In the genomic region with DNA sequence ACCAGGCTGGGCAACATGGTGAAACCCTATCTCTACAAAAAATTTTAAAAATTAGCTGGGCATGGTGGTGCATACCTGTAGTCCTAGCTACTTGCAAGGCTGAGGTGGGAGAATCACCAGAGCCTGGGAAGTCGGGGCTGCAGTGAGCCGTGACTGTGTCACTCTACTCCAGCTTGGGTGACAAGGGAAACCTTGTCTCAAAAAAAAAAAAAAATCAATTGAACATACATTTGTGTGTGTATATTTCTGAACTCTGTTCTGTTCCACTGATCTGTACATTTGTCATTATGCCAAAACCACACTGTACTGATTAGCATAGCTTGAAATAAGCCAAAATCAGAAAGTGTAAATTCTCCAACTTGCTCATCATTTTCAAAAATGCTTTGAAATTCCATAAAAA, we compare ENCODE assay signal across 1 cellular context.
TF ChIP-seq lines count a peak whose summit lies in the region.

No MANE protein-coding gene starts in this region.

TF ChIP-seq in HepG2, 621 proteins besides CTCF, POLR2A, EP300 and RAD21 (continued from another document):
- no peak for TF ChIP-seq AHR (CRISPR knock-in tag; IDR thresholded peaks at IDR 0.05)
